Comparison of ENCODE assay signal across 8 cellular contexts in the genomic region with DNA sequence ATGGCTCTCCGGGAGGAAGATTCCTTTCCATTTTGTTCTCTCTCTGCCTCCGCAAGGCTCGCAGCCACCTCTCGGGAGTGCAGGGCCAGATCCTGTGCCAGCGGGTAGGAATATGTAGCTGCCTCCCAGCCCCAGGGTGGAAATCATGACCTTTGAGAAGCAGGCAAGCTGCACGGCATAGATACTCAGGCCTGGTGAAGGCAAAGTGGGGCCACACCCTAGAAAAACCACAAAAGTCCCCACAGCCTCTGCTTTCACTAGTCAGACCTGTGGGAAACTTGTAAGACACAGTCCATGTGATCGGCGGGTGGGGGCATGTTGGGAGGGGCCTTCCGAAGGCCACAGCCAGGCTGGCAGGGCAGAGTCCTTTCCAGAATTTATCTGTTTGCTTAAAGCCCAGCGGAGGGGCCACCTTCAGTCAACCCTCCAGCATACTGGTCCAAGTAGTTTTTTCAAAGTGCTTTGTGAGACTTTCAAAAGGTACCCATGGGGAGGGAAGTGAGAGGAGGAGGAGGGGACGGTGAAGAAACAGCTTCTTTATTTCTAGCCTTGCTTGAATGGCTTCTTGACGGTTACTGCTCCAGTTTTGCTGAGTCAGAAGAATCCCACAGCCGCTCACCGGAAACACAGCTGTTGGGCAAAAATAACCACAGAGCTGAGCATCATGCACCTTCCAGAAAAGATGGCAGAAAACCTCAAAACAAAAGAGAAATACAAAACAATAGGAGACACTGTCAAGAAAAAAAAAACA. TPM values are rescaled to one million over a fixed set of nuclear protein-coding genes. Genes with fewer than 3 reads are reported as not detected.
DNase-seq lines count a peak whose midpoint lies in the region; ATAC-seq and TF ChIP-seq lines count a peak whose summit lies in the region.

A gene (plus strand): TSS at position 52 of the 751 bp plus-strand sequence. CDS start 16,562 bp downstream, outside the sequence.

- DNase-seq in HCT116 (ENCODE audit: low read depth, low spot score): peak; percentile 36
- peak; percentile 99 for DNase-seq in MV-4-11 (lab: John Stamatoyannopoulos, UW)
- DNase-seq in activated CD8-positive, alpha-beta memory T cell treated with anti-CD3 and anti-CD28 coated beads for 4 hours (ENCODE audit: low read depth in 2 of 2): peak; percentile 47 to 62
- peak; percentile 87 for DNase-seq in epithelial cell of proximal tubule (ENCODE audit: low read depth)
- peak; percentile 96 for DNase-seq in naive B cell
- DNase-seq in stimulated activated effector memory CD8-positive, alpha-beta T cell treated with anti-CD3 and anti-CD28 coated beads, Interleukin-12 subunit alpha, Interleukin-12 subunit beta, amount 100 ng/mL, for 72 hours (ENCODE audit: low spot score in 2 of 2): peak; percentile 49 to 89
- DNase-seq in iPS-NIHi11 (ENCODE audit: low spot score): no peak

- H3K9ac ChIP-seq in HCT116 (ENCODE audit: low read length): peak within 1 kb of the TSS; percentile 52

- peaks cover 7 to 12% of the 10 kb centered on the region in 2 experiments; a peak in 2 of 4 replicates for H3K9me3 ChIP-seq in HCT116 (ENCODE audit: control insufficient read depth in 1 of 2, insufficient read depth in 1 of 2, low read depth in 1 of 2, low read length in 2 of 2)

- intact Hi-C loops in HCT116 (cut with micrococcal nuclease): no loop called here

- H3K4me3 ChIP-seq in GM08714 (ENCODE audit: low read length) (peak within 1 kb of the TSS; percentile 4; the same call in 1 of the 2 replicates), HCT116 (replicated peaks in 1 of 2; ENCODE audit: low read depth in 1 of 2, low read length in 2 of 2) (peak within 1 kb of the TSS in 1 of 2 experiments; percentile 17; a peak in 2 of 4 replicates), epithelial cell of proximal tubule (ENCODE audit: low read depth, low read length) (peak within 1 kb of the TSS; percentile 19)

- POLR2A ChIA-PET in HCT116 (lab: Charles Lee): interaction anchor here (1.0 kb wide), 1 partner anchor 53 kb away, joined by 4 read pairs; no protein-coding TSS in a partner anchor

- H3K4me1 Mint-ChIP-seq in naive B cell: peaks cover 35 to 57% (median 50%) of the 10 kb centered on the region in 3 donors
- peaks cover 32% of the 10 kb centered on the region for H3K4me1 Mint-ChIP-seq in stimulated activated effector memory CD8-positive, alpha-beta T cell treated with anti-CD3 and anti-CD28 coated beads, Interleukin-12 subunit alpha, Interleukin-12 subunit beta, amount 100 ng/mL, for 72 hours

- H3K27ac ChIP-seq in HCT116 (ENCODE audit: low read depth, low read length): peak within 1 kb of the TSS; percentile 50

- H3K79me2 ChIP-seq in HCT116 (ENCODE audit: insufficient read depth, low read length): no peaks in the 10 kb centered on the region

- peak within 1 kb of the TSS; percentile 32 for H2AFZ ChIP-seq in HCT116 (ENCODE audit: low read depth, low read length, poor library complexity, severe bottlenecking)

- no peaks in the 10 kb centered on the region for H3K27me3 Mint-ChIP-seq in naive B cell

- no peaks in the 10 kb centered on the region for H4K20me1 ChIP-seq in HCT116 (ENCODE audit: insufficient read depth)

- no peak for TF ChIP-seq CTCF in HCT116 (IDR thresholded peaks at IDR 0.05 in 2 of 3, conservative IDR thresholded peaks at IDR 0.05 in 1 of 3; ENCODE audit: borderline replicate concordance in 1 of 3, insufficient read depth in 1 of 3, low read depth in 2 of 3, low read length in 2 of 3)
- no peak for TF ChIP-seq CTCF in epithelial cell of proximal tubule (conservative IDR thresholded peaks at IDR 0.05; ENCODE audit: low read depth, low read length)

- no TSS peak for BruUV-seq in HCT116 (replicated peaks; lab: Mats Ljungman, UMichigan)

- ATAC-seq in HCT116 (peak; percentile 88), naive B cell (ENCODE audit: low read depth in 2 of 2) (peak; percentile 83 to 84)
- peak; percentile 92 for ATAC-seq in stimulated activated effector memory CD8-positive, alpha-beta T cell treated with anti-CD3 and anti-CD28 coated beads, Interleukin-12 subunit alpha, Interleukin-12 subunit beta, amount 100 ng/mL, for 72 hours

- no peaks in the 10 kb centered on the region for H3K27me3 ChIP-seq in HCT116 (ENCODE audit: insufficient read depth, low read length)

- TF ChIP-seq RAD21 in HCT116 (IDR thresholded peaks at IDR 0.05; ENCODE audit: low read depth): no peak

- H3K4me2 ChIP-seq in HCT116 (ENCODE audit: low read length): peak within 1 kb of the TSS; percentile 71

- peaks cover 2 to 5% of the 10 kb centered on the region in 2 donors for H3K36me3 Mint-ChIP-seq in naive B cell
- H3K36me3 Mint-ChIP-seq in stimulated activated effector memory CD8-positive, alpha-beta T cell treated with anti-CD3 and anti-CD28 coated beads, Interleukin-12 subunit alpha, Interleukin-12 subunit beta, amount 100 ng/mL, for 72 hours: peaks cover 13% of the 10 kb centered on the region

- peaks cover 20 to 31% of the 10 kb centered on the region in 2 experiments for H3K4me1 ChIP-seq in HCT116 (ENCODE audit: control insufficient read depth in 1 of 2, insufficient read depth in 2 of 2, low read length in 2 of 2)

- no peaks in the 10 kb centered on the region for H3K9me2 ChIP-seq in HCT116 (ENCODE audit: insufficient read depth)

- no peaks in the 10 kb centered on the region for H3K36me3 ChIP-seq in HCT116 (ENCODE audit: control insufficient read depth in 1 of 2, insufficient read depth in 2 of 2, low read length in 2 of 2)

- TF ChIP-seq POLR2A in HCT116 (IDR thresholded peaks at IDR 0.05; ENCODE audit: borderline replicate concordance, extremely low read depth, insufficient read depth, insufficient read length): no peak

- H3K4me3 Mint-ChIP-seq in naive B cell: peak within 1 kb of the TSS; percentile 84 to 96 (median 90)
- peak within 1 kb of the TSS; percentile 77 for H3K4me3 Mint-ChIP-seq in stimulated activated effector memory CD8-positive, alpha-beta T cell treated with anti-CD3 and anti-CD28 coated beads, Interleukin-12 subunit alpha, Interleukin-12 subunit beta, amount 100 ng/mL, for 72 hours

- H3K27ac Mint-ChIP-seq in naive B cell: peak within 1 kb of the TSS; percentile 98 to 100 (median 99)
- H3K27ac Mint-ChIP-seq in stimulated activated effector memory CD8-positive, alpha-beta T cell treated with anti-CD3 and anti-CD28 coated beads, Interleukin-12 subunit alpha, Interleukin-12 subunit beta, amount 100 ng/mL, for 72 hours: peak within 1 kb of the TSS; percentile 87

- RAD21 ChIA-PET in HCT116 (lab: Charles Lee; ENCODE audit: low non-redundant PET in 1 of 2, low total read pairs in 2 of 2, uncharacterized antibody in 2 of 2, unreplicated experiment in 2 of 2): no interaction called here

- peaks cover under 1 to 14% (median 10%) of the 10 kb centered on the region in 7 donors for H3K9me3 Mint-ChIP-seq in naive B cell
- peaks cover 9% of the 10 kb centered on the region for H3K9me3 Mint-ChIP-seq in stimulated activated effector memory CD8-positive, alpha-beta T cell treated with anti-CD3 and anti-CD28 coated beads, Interleukin-12 subunit alpha, Interleukin-12 subunit beta, amount 100 ng/mL, for 72 hours

- CTCF ChIA-PET in HCT116 (lab: Charles Lee): no interaction called here

TF ChIP-seq in HCT116, 20 proteins besides CTCF, POLR2A, EP300 and RAD21:
- TF ChIP-seq TCF7L2 (IDR thresholded peaks at IDR 0.05; ENCODE audit: borderline replicate concordance, extremely low read depth, insufficient read depth, insufficient read length) (peak; percentile 17), YY1 (IDR thresholded peaks at IDR 0.05; ENCODE audit: extremely low read depth, insufficient replicate concordance, low read depth, low read length) (no peak), SP1 (IDR thresholded peaks at IDR 0.05; ENCODE audit: low read depth) (peak; percentile 43), CBX3 (IDR thresholded peaks at IDR 0.05; ENCODE audit: low read depth) (0 out of 2 replicates have a peak, but pooled peaks have one; percentile 52), ZNF274 (IDR thresholded peaks at IDR 0.05; ENCODE audit: low read depth, low read length) (no peak)
- TF ChIP-seq, protein P1, sequence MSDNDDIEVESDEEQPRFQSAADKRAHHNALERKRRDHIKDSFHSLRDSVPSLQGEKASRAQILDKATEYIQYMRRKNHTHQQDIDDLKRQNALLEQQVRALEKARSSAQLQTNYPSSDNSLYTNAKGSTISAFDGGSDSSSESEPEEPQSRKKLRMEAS (IDR thresholded peaks at IDR 0.05): peak; percentile 39; the same call in 1 of the 2 replicates

RNA-seq across cellular contexts. Expression of the gene that starts here (rescaled TPM):
- 4.7 TPM for total RNA-seq in HCT116 (2021; ENCODE audit: unreplicated experiment)
- polyA plus RNA-seq in HCT116 (2012): 12.0 and 15.5 TPM in 2 replicates
- total RNA-seq in epithelial cell of proximal tubule: 0.29 TPM in 1 of 2 replicates, not detected in the other
- polyA plus RNA-seq in naive B cell (ENCODE audit: low read depth in 6 of 6): 10 to 100 TPM in 2 of 6 donors, 1 to 10 TPM in 4; 3.2 to 12.2 (median 6.3) TPM

Comparison
In these comparisons a context has a peak if more than half of its experiments do, and no peak if none do; other contexts are left out.
1. Peak in DNase-seq and H3K4me3 ChIP-seq in epithelial cell of proximal tubule; RNA of the gene not detected or under 1 TPM.